10 cellular contexts compared by ENCODE assay signal in genomic region chr3:23919628-23920027, GRCh38. TPM values are rescaled to one million over a fixed set of nuclear protein-coding genes. Genes with fewer than 3 reads are reported as not detected.
DNase-seq lines count a peak whose midpoint lies in the region; ATAC-seq, FAIRE-seq and TF ChIP-seq lines count a peak whose summit lies in the region.
"Had no signal": no experiment of that assay in that cellular context is flagged by ENCODE, and none has a peak within 500 bp of the region (broad histone marks: within the 10 kb centered on the region; RNA-seq: fewer than 3 reads in every experiment).

No MANE protein-coding gene starts in this region.

- no peaks in the 10 kb centered on the region for H3K27me3 ChIP-seq in PC-3 (ENCODE audit: low read length)
- H3K27me3 ChIP-seq in endothelial cell of umbilical vein (ENCODE audit: control insufficient read depth in 2 of 2, insufficient read depth in 2 of 2, low read length in 2 of 2): no peaks in the 10 kb centered on the region
- no peaks in the 10 kb centered on the region for H3K27me3 ChIP-seq in skeletal muscle satellite cell (ENCODE audit: control insufficient read depth, insufficient read depth, low read length)

- no peaks in the 10 kb centered on the region for H3K27me3 Mint-ChIP-seq in activated T-cell treated with anti-CD3 and anti-CD28 coated beads, Interleukin-2, amount 50 U/mL, for 72 hours (ENCODE audit: low read depth)

- H3K27ac ChIP-seq in PC-3 (ENCODE audit: low read length) (no peak overlapping the region), endothelial cell of umbilical vein (ENCODE audit: insufficient read depth, low read depth, low read length) (no peak overlapping the region)

- CTCF ChIA-PET in PC-3 (lab: Charles Lee) (no interaction called here), endothelial cell of umbilical vein (lab: Charles Lee) (no interaction called here)

- FAIRE-seq in endothelial cell of umbilical vein (lab: Jason Lieb, UNC): no peak
- FAIRE-seq: bronchial epithelial cell had no signal

- TF ChIP-seq CTCF in PC-3 (conservative IDR thresholded peaks at IDR 0.05; ENCODE audit: low read depth, low read length) (no peak), endothelial cell of umbilical vein (IDR thresholded peaks at IDR 0.05; ENCODE audit: extremely low read depth in 1 of 2, insufficient read depth in 1 of 2, low read depth in 1 of 2, low read length in 2 of 2) (no peak)

- no peaks in the 10 kb centered on the region for H3K9me3 ChIP-seq in PC-3 (ENCODE audit: low read length)
- H3K9me3 ChIP-seq in endothelial cell of umbilical vein (replicated peaks; ENCODE audit: control insufficient read depth, insufficient read depth, low read length): no peaks in the 10 kb centered on the region
- no peaks in the 10 kb centered on the region for H3K9me3 ChIP-seq in skeletal muscle satellite cell (replicated peaks; ENCODE audit: low read length)

- no peaks in the 10 kb centered on the region for H3K9me1 ChIP-seq in endothelial cell of umbilical vein (replicated peaks; ENCODE audit: control insufficient read depth, extremely low read depth, insufficient read depth, low read length)

- H3K4me3 Mint-ChIP-seq in activated T-cell treated with anti-CD3 and anti-CD28 coated beads, Interleukin-2, amount 50 U/mL, for 72 hours: peak overlapping the region; percentile 98 to 99

- intact Hi-C loops in PC-3 (cut with micrococcal nuclease): loop anchor here (5.0 kb wide), 1 partner anchor 38 kb away; no protein-coding TSS in a partner anchor
- intact Hi-C loops in endothelial cell of umbilical vein (cut with micrococcal nuclease): no loop called here

- peaks cover 7% of the 10 kb centered on the region for H3F3A ChIP-seq in PC-3 (ENCODE audit: low read length, unreplicated experiment)

- POLR2A ChIA-PET in PC-3 (lab: Charles Lee; ENCODE audit: unreplicated experiment) (no interaction called here), endothelial cell of umbilical vein (lab: Charles Lee) (no interaction called here)

- H3K9me2 ChIP-seq in PC-3 (replicated peaks; ENCODE audit: low read length): no peaks in the 10 kb centered on the region

- H4K20me1 ChIP-seq in PC-3 (ENCODE audit: low read length): peaks cover 39% of the 10 kb centered on the region
- peaks cover 7% of the 10 kb centered on the region for H4K20me1 ChIP-seq in endothelial cell of umbilical vein (replicated peaks; ENCODE audit: control insufficient read depth, extremely low read depth, insufficient read depth, low read length)

- no TSS peak for BruUV-seq in PC-3 (replicated peaks; lab: Mats Ljungman, UMichigan)
- no TSS peak for BruUV-seq in endothelial cell of umbilical vein (replicated peaks; lab: Mats Ljungman, UMichigan)

- H3K27ac Mint-ChIP-seq in activated T-cell treated with anti-CD3 and anti-CD28 coated beads, Interleukin-2, amount 50 U/mL, for 72 hours: peak overlapping the region; percentile 50

- H3K4me1 Mint-ChIP-seq in activated T-cell treated with anti-CD3 and anti-CD28 coated beads, Interleukin-2, amount 50 U/mL, for 72 hours (ENCODE audit: low read depth): peaks cover 50% of the 10 kb centered on the region

- DNase-seq in activated T-cell treated with anti-CD3 and anti-CD28 coated beads, Interleukin-2, amount 50 U/mL, for 72 hours: no peak
- DNase-seq in activated T-cell treated with anti-CD3 and anti-CD28 coated beads, Interleukin-2, amount 50 U/mL, for 1 hour: no peak
- no peak for DNase-seq in PC-3
- no peak for DNase-seq in endothelial cell of umbilical vein (ENCODE audit: low read depth, low spot score)
- DNase-seq in DMS153 treated with DMSO at 0.1 percent for 48 hours (lab: John Stamatoyannopoulos, UW; ENCODE audit: unreplicated experiment): no peak
- DNase-seq in activated CD4-positive, alpha-beta T cell treated with anti-CD3 and anti-CD28 coated beads for 48 hours: no peak
- no peak for DNase-seq in SKM-1 (lab: John Stamatoyannopoulos, UW; ENCODE audit: unreplicated experiment)
- DNase-seq: nucleus accumbens had no signal

- TF ChIP-seq POLR2A in endothelial cell of umbilical vein (IDR thresholded peaks at IDR 0.05; ENCODE audit: low read depth, low read length): no peak

- dilution Hi-C loops in endothelial cell of umbilical vein (cut with MboI; ENCODE audit: extremely low pct_ligation_motif_present, low sequenced_read_pairs): no loop called here

- no peaks in the 10 kb centered on the region for H3K9me3 Mint-ChIP-seq in activated T-cell treated with anti-CD3 and anti-CD28 coated beads, Interleukin-2, amount 50 U/mL, for 72 hours

- peaks cover 24 to 36% of the 10 kb centered on the region in 2 donors for H3K36me3 Mint-ChIP-seq in activated T-cell treated with anti-CD3 and anti-CD28 coated beads, Interleukin-2, amount 50 U/mL, for 72 hours (ENCODE audit: insufficient read depth in 2 of 2)

- peaks cover 30% of the 10 kb centered on the region for H3K36me3 ChIP-seq in PC-3 (ENCODE audit: low read depth, low read length)
- H3K36me3 ChIP-seq in endothelial cell of umbilical vein (ENCODE audit: control insufficient read depth in 2 of 2, extremely low read depth in 1 of 2, insufficient read depth in 2 of 2, low read length in 2 of 2): peaks cover 9 to 11% of the 10 kb centered on the region in 2 experiments
- H3K36me3 ChIP-seq in skeletal muscle satellite cell (ENCODE audit: insufficient read depth, low read length): peaks cover 40% of the 10 kb centered on the region

- H3K4me2 ChIP-seq in PC-3 (ENCODE audit: low read length) (peak overlapping the region; percentile 7), endothelial cell of umbilical vein (ENCODE audit: insufficient read depth, low read length) (peak overlapping the region; percentile 34), skeletal muscle satellite cell (ENCODE audit: low read length) (peak overlapping the region; percentile 32)

- H3K4me1 ChIP-seq in PC-3 (ENCODE audit: insufficient read depth, low read length): peaks cover 21% of the 10 kb centered on the region
- peaks cover 17% of the 10 kb centered on the region for H3K4me1 ChIP-seq in endothelial cell of umbilical vein (ENCODE audit: control insufficient read depth, extremely low read depth, insufficient read depth, low read length)
- H3K4me1 ChIP-seq in skeletal muscle satellite cell (ENCODE audit: control insufficient read depth, insufficient read depth, low read length): peaks cover 29% of the 10 kb centered on the region

- H3K4me3 ChIP-seq in PC-3 (ENCODE audit: low read length) (peak overlapping the region; percentile 8; the same call in 1 of the 2 replicates), endothelial cell of umbilical vein (replicated peaks in 1 of 3; ENCODE audit: insufficient read depth in 1 of 3, low read depth in 1 of 3, low read length in 3 of 3) (no peak overlapping the region), skeletal muscle satellite cell (ENCODE audit: low read length) (no peak overlapping the region)

- H3K79me2 ChIP-seq in PC-3 (ENCODE audit: low read length) (peaks cover 52% of the 10 kb centered on the region), endothelial cell of umbilical vein (ENCODE audit: control insufficient read depth, insufficient read depth, low read length) (peaks cover 23% of the 10 kb centered on the region)

- H2AFZ ChIP-seq in PC-3 (ENCODE audit: low read length): no peak overlapping the region
- no peak overlapping the region for H2AFZ ChIP-seq in endothelial cell of umbilical vein (ENCODE audit: low read depth, low read length)

- H3K9ac ChIP-seq in PC-3 (ENCODE audit: low read length): no peak overlapping the region
- H3K9ac ChIP-seq in endothelial cell of umbilical vein (replicated peaks; ENCODE audit: extremely low read depth, insufficient read depth, low read length): no peak overlapping the region
- H3K9ac ChIP-seq in skeletal muscle satellite cell (ENCODE audit: low read depth, low read length): no peak overlapping the region

- ATAC-seq in activated T-cell treated with anti-CD3 and anti-CD28 coated beads, Interleukin-2, amount 50 U/mL, for 72 hours (replicated peaks in 1 of 2): no peak
- ATAC-seq in PC-3: no peak

RNA-seq across cellular contexts. Expression of gene RPL15, which starts 2.7 kb away (rescaled TPM):
- 1,000 to 10,000 TPM; 2,452 to 2,630 TPM for total RNA-seq in activated T-cell treated with anti-CD3 and anti-CD28 coated beads, Interleukin-2, amount 50 U/mL, for 72 hours
- total RNA-seq in PC-3 (2014; rRNA removed): 1,500 and 1,904 TPM in 2 replicates
- 1,872 and 1,901 TPM in 2 replicates for total RNA-seq in endothelial cell of umbilical vein
- 5,377 and 5,777 TPM in 2 replicates for polyA plus RNA-seq in endothelial cell of umbilical vein
- 5,867 and 5,920 TPM in 2 replicates for polyA plus RNA-seq in endothelial cell of umbilical vein (2011; cell fraction: cytosol; rRNA removed)
- 1,424 and 1,737 TPM in 2 replicates for polyA plus RNA-seq in endothelial cell of umbilical vein (2011; cell fraction: nucleus; rRNA removed)
- 2,753 and 2,992 TPM in 2 replicates for polyA plus RNA-seq in endothelial cell of umbilical vein (2012)
- polyA minus RNA-seq in endothelial cell of umbilical vein: 1,603 and 1,650 TPM in 2 replicates
- polyA minus RNA-seq in endothelial cell of umbilical vein (2011; cell fraction: cytosol; rRNA and poly(A)+ RNA removed): 1,144 TPM
- polyA minus RNA-seq in endothelial cell of umbilical vein (2011; cell fraction: nucleus; rRNA and poly(A)+ RNA removed): 244 and 285 TPM in 2 replicates
- 1,807 and 2,764 TPM in 2 replicates for total RNA-seq in skeletal muscle satellite cell (2012; rRNA removed)

RNA-seq across cellular contexts. Expression of gene NKIRAS1, which starts 2.8 kb away (rescaled TPM):
- total RNA-seq in activated T-cell treated with anti-CD3 and anti-CD28 coated beads, Interleukin-2, amount 50 U/mL, for 72 hours: 1 to 10 TPM; 2.5 to 3.6 TPM
- total RNA-seq in PC-3 (2014; rRNA removed) (12.7 and 14.9 TPM in 2 replicates), endothelial cell of umbilical vein (2.8 and 2.9 TPM in 2 replicates)
- polyA plus RNA-seq in endothelial cell of umbilical vein: 1.5 and 2.2 TPM in 2 replicates
- 2.0 and 2.5 TPM in 2 replicates for polyA plus RNA-seq in endothelial cell of umbilical vein (2011; cell fraction: cytosol; rRNA removed)
- 2.1 and 3.3 TPM in 2 replicates for polyA plus RNA-seq in endothelial cell of umbilical vein (2011; cell fraction: nucleus; rRNA removed)
- 3.5 and 3.8 TPM in 2 replicates for polyA plus RNA-seq in endothelial cell of umbilical vein (2012)
- 1.8 TPM in 2 replicates for polyA minus RNA-seq in endothelial cell of umbilical vein
- polyA minus RNA-seq in endothelial cell of umbilical vein (2011; cell fraction: cytosol; rRNA and poly(A)+ RNA removed): 3.3 TPM
- polyA minus RNA-seq in endothelial cell of umbilical vein (2011; cell fraction: nucleus; rRNA and poly(A)+ RNA removed): 2.9 and 3.0 TPM in 2 replicates
- 7.6 and 12.7 TPM in 2 replicates for total RNA-seq in skeletal muscle satellite cell (2012; rRNA removed)

RNA-seq across cellular contexts. Expression of gene NR1D2, which starts 25.5 kb away (rescaled TPM):
- 1 to 10 TPM; 5.6 to 8.7 TPM for total RNA-seq in activated T-cell treated with anti-CD3 and anti-CD28 coated beads, Interleukin-2, amount 50 U/mL, for 72 hours
- total RNA-seq in PC-3 (2014; rRNA removed) (24.7 and 24.8 TPM in 2 replicates), endothelial cell of umbilical vein (14.6 and 15.7 TPM in 2 replicates)
- 3.7 and 4.3 TPM in 2 replicates for polyA plus RNA-seq in endothelial cell of umbilical vein
- 5.9 and 6.5 TPM in 2 replicates for polyA plus RNA-seq in endothelial cell of umbilical vein (2011; cell fraction: cytosol; rRNA removed)
- 11.7 and 13.0 TPM in 2 replicates for polyA plus RNA-seq in endothelial cell of umbilical vein (2011; cell fraction: nucleus; rRNA removed)
- 10.2 and 13.8 TPM in 2 replicates for polyA plus RNA-seq in endothelial cell of umbilical vein (2012)
- 17.4 and 29.8 TPM in 2 replicates for polyA minus RNA-seq in endothelial cell of umbilical vein
- polyA minus RNA-seq in endothelial cell of umbilical vein (2011; cell fraction: cytosol; rRNA and poly(A)+ RNA removed): 32.8 TPM
- polyA minus RNA-seq in endothelial cell of umbilical vein (2011; cell fraction: nucleus; rRNA and poly(A)+ RNA removed): 28.8 and 35.8 TPM in 2 replicates
- 7.9 and 15.0 TPM in 2 replicates for total RNA-seq in skeletal muscle satellite cell (2012; rRNA removed)
